8 cellular contexts compared by ENCODE assay signal in genomic region chr17:49229805-49230600, GRCh38. TPM values are rescaled to one million over a fixed set of nuclear protein-coding genes. Genes with fewer than 3 reads are reported as not detected.
A peak's percentile ranks its signal among the peaks of the same experiment; 100 is the strongest.
DNase-seq lines count a peak whose midpoint lies in the region; ATAC-seq and TF ChIP-seq lines count a peak whose summit lies in the region.

No MANE protein-coding gene starts in this region.

- peak; percentile 40 for DNase-seq in GM23338 (ENCODE audit: low spot score)
- DNase-seq in left ventricle myocardium superior: peak; percentile 38
- DNase-seq in stimulated activated effector memory CD8-positive, alpha-beta T cell treated with anti-CD3 and anti-CD28 coated beads, Interleukin-12 subunit alpha, Interleukin-12 subunit beta, amount 100 ng/mL, for 72 hours (ENCODE audit: low spot score in 2 of 2): no peak
- DNase-seq in superior temporal gyrus (ENCODE audit: extremely low spot score): no peak
- no peak for DNase-seq in NCI-H446 treated with DMSO at 0.1 percent for 48 hours (lab: John Stamatoyannopoulos, UW)
- DNase-seq in NCI-H446 (lab: John Stamatoyannopoulos, UW): no peak

- H2AFZ ChIP-seq in GM23338: peak overlapping the region; percentile 98

- TF ChIP-seq CTCF in GM23338 (conservative IDR thresholded peaks at IDR 0.05; ENCODE audit: low read depth in 2 of 2): no peak

- H3K9me2 ChIP-seq in GM23338 (ENCODE audit: insufficient read depth): no peaks in the 10 kb centered on the region

- H3K27ac ChIP-seq in GM23338 (ENCODE audit: low read depth): no peak overlapping the region

- H3K9me3 Mint-ChIP-seq in GM23338: no peaks in the 10 kb centered on the region
- no peaks in the 10 kb centered on the region for H3K9me3 Mint-ChIP-seq in T-helper 1 cell treated with Interleukin-12 subunit alpha and Interleukin-12 subunit beta and Interleukin-4 antibody, amounts not matched to agents 30 μg/mL and 1 μg/mL, for 36 hours
- no peaks in the 10 kb centered on the region for H3K9me3 Mint-ChIP-seq in stimulated activated effector memory CD8-positive, alpha-beta T cell treated with anti-CD3 and anti-CD28 coated beads, Interleukin-12 subunit alpha, Interleukin-12 subunit beta, amount 100 ng/mL, for 72 hours

- peaks cover 63% of the 10 kb centered on the region for H3K27me3 Mint-ChIP-seq in GM23338 (ENCODE audit: insufficient read depth, low read depth, poor library complexity)
- H3K27me3 Mint-ChIP-seq in T-helper 1 cell treated with Interleukin-12 subunit alpha and Interleukin-12 subunit beta and Interleukin-4 antibody, amounts not matched to agents 30 μg/mL and 1 μg/mL, for 36 hours (ENCODE audit: low read depth): peaks cover 40% of the 10 kb centered on the region

- peak overlapping the region; percentile 70 for H3K4me3 Mint-ChIP-seq in GM23338
- H3K4me3 Mint-ChIP-seq in T-helper 1 cell treated with Interleukin-12 subunit alpha and Interleukin-12 subunit beta and Interleukin-4 antibody, amounts not matched to agents 30 μg/mL and 1 μg/mL, for 36 hours: peak overlapping the region; percentile 65
- peak overlapping the region; percentile 73 for H3K4me3 Mint-ChIP-seq in stimulated activated effector memory CD8-positive, alpha-beta T cell treated with anti-CD3 and anti-CD28 coated beads, Interleukin-12 subunit alpha, Interleukin-12 subunit beta, amount 100 ng/mL, for 72 hours

- H4K20me1 ChIP-seq in GM23338 (replicated peaks; ENCODE audit: insufficient read depth): no peaks in the 10 kb centered on the region

- peaks cover 16% of the 10 kb centered on the region; the same call in 1 of the 2 replicates for H3K4me1 ChIP-seq in GM23338 (ENCODE audit: insufficient read depth)

- peak overlapping the region; percentile 91 for H3K4me3 ChIP-seq in GM23338

- no peaks in the 10 kb centered on the region for H3K36me3 ChIP-seq in GM23338 (ENCODE audit: insufficient read depth)

- H3F3A ChIP-seq in GM23338 (replicated peaks; ENCODE audit: low read depth): peaks cover 4% of the 10 kb centered on the region; the same call in 1 of the 2 replicates

- H3K4me1 Mint-ChIP-seq in GM23338: peaks cover 20% of the 10 kb centered on the region
- H3K4me1 Mint-ChIP-seq in T-helper 1 cell treated with Interleukin-12 subunit alpha and Interleukin-12 subunit beta and Interleukin-4 antibody, amounts not matched to agents 30 μg/mL and 1 μg/mL, for 36 hours (ENCODE audit: low read depth): peaks cover 21% of the 10 kb centered on the region
- H3K4me1 Mint-ChIP-seq in stimulated activated effector memory CD8-positive, alpha-beta T cell treated with anti-CD3 and anti-CD28 coated beads, Interleukin-12 subunit alpha, Interleukin-12 subunit beta, amount 100 ng/mL, for 72 hours: peaks cover 39% of the 10 kb centered on the region

- H3K27ac Mint-ChIP-seq in GM23338: no peak overlapping the region
- H3K27ac Mint-ChIP-seq in T-helper 1 cell treated with Interleukin-12 subunit alpha and Interleukin-12 subunit beta and Interleukin-4 antibody, amounts not matched to agents 30 μg/mL and 1 μg/mL, for 36 hours: no peak overlapping the region
- H3K27ac Mint-ChIP-seq in stimulated activated effector memory CD8-positive, alpha-beta T cell treated with anti-CD3 and anti-CD28 coated beads, Interleukin-12 subunit alpha, Interleukin-12 subunit beta, amount 100 ng/mL, for 72 hours: peak overlapping the region; percentile 8

- H3K4me2 ChIP-seq in GM23338: peak overlapping the region; percentile 96

- no peaks in the 10 kb centered on the region for H3K79me2 ChIP-seq in GM23338 (replicated peaks; ENCODE audit: insufficient read depth)

- peaks cover 67% of the 10 kb centered on the region for H3K27me3 ChIP-seq in GM23338 (ENCODE audit: insufficient read depth)

- no peaks in the 10 kb centered on the region; the same call in 2 of the 3 replicates for H3K36me3 Mint-ChIP-seq in GM23338 (ENCODE audit: low read depth)
- peaks cover 4% of the 10 kb centered on the region for H3K36me3 Mint-ChIP-seq in T-helper 1 cell treated with Interleukin-12 subunit alpha and Interleukin-12 subunit beta and Interleukin-4 antibody, amounts not matched to agents 30 μg/mL and 1 μg/mL, for 36 hours (ENCODE audit: low read depth)
- H3K36me3 Mint-ChIP-seq in stimulated activated effector memory CD8-positive, alpha-beta T cell treated with anti-CD3 and anti-CD28 coated beads, Interleukin-12 subunit alpha, Interleukin-12 subunit beta, amount 100 ng/mL, for 72 hours: peaks cover 19% of the 10 kb centered on the region

- intact Hi-C loops in left ventricle myocardium superior (cut with micrococcal nuclease): loop anchor here (5.0 kb wide), 1 partner anchor 38 kb away; no protein-coding TSS in a partner anchor

- ATAC-seq in GM23338 (peak; percentile 18), left ventricle myocardium superior (peak; percentile 11), HG02852 (IDR thresholded peaks at IDR 0.05; ENCODE audit: unreplicated experiment) (no peak)
- ATAC-seq in stimulated activated effector memory CD8-positive, alpha-beta T cell treated with anti-CD3 and anti-CD28 coated beads, Interleukin-12 subunit alpha, Interleukin-12 subunit beta, amount 100 ng/mL, for 72 hours: peak; percentile 3

TF ChIP-seq in GM23338, 12 proteins besides CTCF, POLR2A, EP300 and RAD21 (continues in another document):
- TF ChIP-seq ZNF114 (CRISPR knock-in tag; IDR thresholded peaks at IDR 0.05) (no peak), STAT1 (IDR thresholded peaks at IDR 0.05; ENCODE audit: unreplicated experiment) (no peak), POLR2AphosphoS5 (IDR thresholded peaks at IDR 0.05; ENCODE audit: low read depth) (no peak), EZH2phosphoT487 (IDR thresholded peaks at IDR 0.05; ENCODE audit: unreplicated experiment) (no peak), EZH2 (IDR thresholded peaks at IDR 0.05; ENCODE audit: low read depth, unreplicated experiment) (no peak), JUNB (IDR thresholded peaks at IDR 0.05; ENCODE audit: unreplicated experiment) (no peak), ZNF331 (CRISPR knock-in tag; IDR thresholded peaks at IDR 0.05; ENCODE audit: low read depth) (no peak), CREB1 (CRISPR knock-in tag; IDR thresholded peaks at IDR 0.05; ENCODE audit: low read depth) (no peak), NANOG (IDR thresholded peaks at IDR 0.05; ENCODE audit: borderline replicate concordance) (no peak)
- TF ChIP-seq, protein P1, sequence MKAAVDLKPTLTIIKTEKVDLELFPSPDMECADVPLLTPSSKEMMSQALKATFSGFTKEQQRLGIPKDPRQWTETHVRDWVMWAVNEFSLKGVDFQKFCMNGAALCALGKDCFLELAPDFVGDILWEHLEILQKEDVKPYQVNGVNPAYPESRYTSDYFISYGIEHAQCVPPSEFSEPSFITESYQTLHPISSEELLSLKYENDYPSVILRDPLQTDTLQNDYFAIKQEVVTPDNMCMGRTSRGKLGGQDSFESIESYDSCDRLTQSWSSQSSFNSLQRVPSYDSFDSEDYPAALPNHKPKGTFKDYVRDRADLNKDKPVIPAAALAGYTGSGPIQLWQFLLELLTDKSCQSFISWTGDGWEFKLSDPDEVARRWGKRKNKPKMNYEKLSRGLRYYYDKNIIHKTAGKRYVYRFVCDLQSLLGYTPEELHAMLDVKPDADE (IDR thresholded peaks at IDR 0.05): no peak
- TF ChIP-seq, protein P2, sequence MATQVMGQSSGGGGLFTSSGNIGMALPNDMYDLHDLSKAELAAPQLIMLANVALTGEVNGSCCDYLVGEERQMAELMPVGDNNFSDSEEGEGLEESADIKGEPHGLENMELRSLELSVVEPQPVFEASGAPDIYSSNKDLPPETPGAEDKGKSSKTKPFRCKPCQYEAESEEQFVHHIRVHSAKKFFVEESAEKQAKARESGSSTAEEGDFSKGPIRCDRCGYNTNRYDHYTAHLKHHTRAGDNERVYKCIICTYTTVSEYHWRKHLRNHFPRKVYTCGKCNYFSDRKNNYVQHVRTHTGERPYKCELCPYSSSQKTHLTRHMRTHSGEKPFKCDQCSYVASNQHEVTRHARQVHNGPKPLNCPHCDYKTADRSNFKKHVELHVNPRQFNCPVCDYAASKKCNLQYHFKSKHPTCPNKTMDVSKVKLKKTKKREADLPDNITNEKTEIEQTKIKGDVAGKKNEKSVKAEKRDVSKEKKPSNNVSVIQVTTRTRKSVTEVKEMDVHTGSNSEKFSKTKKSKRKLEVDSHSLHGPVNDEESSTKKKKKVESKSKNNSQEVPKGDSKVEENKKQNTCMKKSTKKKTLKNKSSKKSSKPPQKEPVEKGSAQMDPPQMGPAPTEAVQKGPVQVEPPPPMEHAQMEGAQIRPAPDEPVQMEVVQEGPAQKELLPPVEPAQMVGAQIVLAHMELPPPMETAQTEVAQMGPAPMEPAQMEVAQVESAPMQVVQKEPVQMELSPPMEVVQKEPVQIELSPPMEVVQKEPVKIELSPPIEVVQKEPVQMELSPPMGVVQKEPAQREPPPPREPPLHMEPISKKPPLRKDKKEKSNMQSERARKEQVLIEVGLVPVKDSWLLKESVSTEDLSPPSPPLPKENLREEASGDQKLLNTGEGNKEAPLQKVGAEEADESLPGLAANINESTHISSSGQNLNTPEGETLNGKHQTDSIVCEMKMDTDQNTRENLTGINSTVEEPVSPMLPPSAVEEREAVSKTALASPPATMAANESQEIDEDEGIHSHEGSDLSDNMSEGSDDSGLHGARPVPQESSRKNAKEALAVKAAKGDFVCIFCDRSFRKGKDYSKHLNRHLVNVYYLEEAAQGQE (IDR thresholded peaks at IDR 0.05; ENCODE audit: unreplicated experiment): no peak

RNA-seq across cellular contexts. Expression of gene PHOSPHO1, which starts 0.6 kb away (rescaled TPM):
- total RNA-seq in GM23338 (2014; rRNA removed; shearing (Covaris generic)): 2.2 and 2.4 TPM in 2 replicates
- 0.38 and 0.71 TPM in 2 replicates for polyA plus RNA-seq in GM23338 (2016; fragmentation: Nextera tagmentation; extraction: Ambion mirVana)
- total RNA-seq in left ventricle myocardium superior: 0.64 TPM

RNA-seq across cellular contexts. Expression of gene ABI3, which starts 19.5 kb away (rescaled TPM):
- 1.2 and 3.0 TPM in 2 replicates for total RNA-seq in GM23338 (2014; rRNA removed; shearing (Covaris generic))
- 1.8 and 2.4 TPM in 2 replicates for polyA plus RNA-seq in GM23338 (2016; fragmentation: Nextera tagmentation; extraction: Ambion mirVana)
- 5.6 TPM for total RNA-seq in left ventricle myocardium superior

RNA-seq across cellular contexts. Expression of gene GNGT2, which starts 19.6 kb away (rescaled TPM):
- 0.42 TPM in 1 of 2 replicates, not detected in the other for total RNA-seq in GM23338 (2014; rRNA removed; shearing (Covaris generic))
- polyA plus RNA-seq in GM23338 (2016; fragmentation: Nextera tagmentation; extraction: Ambion mirVana): 0.56 and 1.5 TPM in 2 replicates
- 1.2 TPM for total RNA-seq in left ventricle myocardium superior

Comparison
In these comparisons a context has a peak if more than half of its experiments do, and no peak if none do; other contexts are left out.
1. DNase-seq: peak in GM23338 (single experiment) and left ventricle myocardium superior (single experiment); none in stimulated activated effector memory CD8-positive, alpha-beta T cell treated with anti-CD3 and anti-CD28 coated beads, Interleukin-12 subunit alpha, Interleukin-12 subunit beta, amount 100 ng/mL, for 72 hours (0 of 2), superior temporal gyrus (single experiment), NCI-H446 treated with DMSO at 0.1 percent for 48 hours (single experiment) and NCI-H446 (0 of 2).
2. Peak in every context shown above with its lines, with median percentiles within 50 percentile points of each other: H3K4me3 Mint-ChIP-seq.